Comparison of ENCODE assay signal across 22 cellular contexts in genomic region chr3:184738982-184739381, GRCh38. TPM values are rescaled to one million over a fixed set of nuclear protein-coding genes. Genes with fewer than 3 reads are reported as not detected.
DNase-seq lines count a peak whose midpoint lies in the region; ATAC-seq and TF ChIP-seq lines count a peak whose summit lies in the region.
"Had no signal": no experiment of that assay in that cellular context is flagged by ENCODE, and none has a peak within 500 bp of the region (broad histone marks: within the 10 kb centered on the region; RNA-seq: fewer than 3 reads in every experiment).

No MANE protein-coding gene starts in this region.

- no peak overlapping the region for H3K56ac ChIP-seq in IMR-90 (ENCODE audit: extremely low read depth, insufficient read depth, low read length)

- H2BK20ac ChIP-seq in IMR-90 (ENCODE audit: low read depth, low read length), result peak overlapping the region; percentile 17; the same call in 1 of the 2 replicates

- 60% methylated on average over 1 of the region's 4 CpGs; no CpG with 5 or more reads in 1 of the 2 experiments for WGBS in IMR-90 (ENCODE audit: extremely low coverage in 2 of 2, insufficient read length in 1 of 2), 2 experiments

- H4K20me1 ChIP-seq in IMR-90 (ENCODE audit: insufficient read depth, low read length), result no peaks in the 10 kb centered on the region

- H3K4ac ChIP-seq in IMR-90 (ENCODE audit: low read depth, low read length), result no peak overlapping the region

- H3K27me3 Mint-ChIP-seq in activated T-helper 17 cell treated with anti-CD3 and anti-CD28 coated beads, Interleukin-2, amount 50 U/mL, for 72 hours, result peaks cover 19% of the 10 kb centered on the region
- peaks cover 42% of the 10 kb centered on the region for H3K27me3 Mint-ChIP-seq in T-helper 17 cell

- TF ChIP-seq POLR2A in IMR-90 (IDR thresholded peaks at IDR 0.05; ENCODE audit: low read depth, low read length), result no peak

- peaks cover 6% of the 10 kb centered on the region; the same call in 1 of the 2 replicates for H3K9me1 ChIP-seq in IMR-90 (ENCODE audit: insufficient read depth, low read length)

- in situ Hi-C loops in IMR-90 (cut with MboI; ENCODE audit: low sequenced_read_pairs), result no loop called here

- TF ChIP-seq RAD21 in IMR-90 (IDR thresholded peaks at IDR 0.05; ENCODE audit: low read length), result no peak

- H3K14ac ChIP-seq in IMR-90 (replicated peaks; ENCODE audit: low read depth, low read length), result no peak overlapping the region

- POLR2A ChIA-PET in IMR-90 (lab: Charles Lee; ENCODE audit: unreplicated experiment), result no interaction called here

- no peaks in the 10 kb centered on the region for H3K36me3 Mint-ChIP-seq in activated T-helper 17 cell treated with anti-CD3 and anti-CD28 coated beads, Interleukin-2, amount 50 U/mL, for 72 hours (ENCODE audit: low read depth)
- H3K36me3 Mint-ChIP-seq in T-helper 17 cell (ENCODE audit: low read depth), result peaks cover 8% of the 10 kb centered on the region
- H3K36me3 Mint-ChIP-seq: CD8-positive, alpha-beta T cell had no signal

- H3K36me3 ChIP-seq in IMR-90 (ENCODE audit: control insufficient read depth, insufficient read depth, low read length), result no peaks in the 10 kb centered on the region
- H3K36me3 ChIP-seq: right lobe of liver, WERI-Rb-1 had no signal

- no peak overlapping the region for H3K4me3 Mint-ChIP-seq in activated T-helper 17 cell treated with anti-CD3 and anti-CD28 coated beads, Interleukin-2, amount 50 U/mL, for 72 hours
- H3K4me3 Mint-ChIP-seq in T-helper 17 cell, result no peak overlapping the region
- H3K4me3 Mint-ChIP-seq: B cell; CD8-positive, alpha-beta T cell had no signal

- no peaks in the 10 kb centered on the region for H3K9me3 Mint-ChIP-seq in activated T-helper 17 cell treated with anti-CD3 and anti-CD28 coated beads, Interleukin-2, amount 50 U/mL, for 72 hours
- H3K9me3 Mint-ChIP-seq: CD8-positive, alpha-beta T cell had no signal

- H3K79me1 ChIP-seq in IMR-90 (ENCODE audit: low read depth in 1 of 2, low read length in 2 of 2), result no peaks in the 10 kb centered on the region

- H3K27me3 ChIP-seq in IMR-90 (ENCODE audit: control insufficient read depth, insufficient read depth, low read length) (peaks cover 4% of the 10 kb centered on the region), foreskin keratinocyte (no peaks in the 10 kb centered on the region)
- H3K27me3 ChIP-seq: right lobe of liver had no signal

- H3K27ac ChIP-seq in IMR-90 (ENCODE audit: insufficient read depth, low read length) (no peak overlapping the region), foreskin keratinocyte (peak overlapping the region; percentile 99), skin epidermis (peak overlapping the region in 14 of 21 experiments; percentile 9 to 89 (median 58))
- H3K27ac ChIP-seq: right lobe of liver, WERI-Rb-1 had no signal

- H3K4me3 ChIP-seq in IMR-90 (ENCODE audit: insufficient read depth, low read depth, low read length), result no peak overlapping the region
- no peak overlapping the region for H3K4me3 ChIP-seq in skin epidermis
- H3K4me3 ChIP-seq: right lobe of liver had no signal

- TF ChIP-seq CTCF in IMR-90 (conservative IDR thresholded peaks at IDR 0.05; ENCODE audit: low read depth, low read length) (no peak), foreskin keratinocyte (conservative IDR thresholded peaks at IDR 0.05) (no peak)

- H4K8ac ChIP-seq in IMR-90 (ENCODE audit: low read depth in 2 of 2, low read length in 2 of 2), result no peak overlapping the region

- intact Hi-C loops in IMR-90 (cut with micrococcal nuclease), result no loop called here

- DNase-seq in IMR-90 (no peak), foreskin keratinocyte (no peak), HUDEP-2 (lab: John Stamatoyannopoulos, UW; ENCODE audit: unreplicated experiment in 76 of 76) (no peak), T-helper 17 cell (no peak), UCSD-AML1 (lab: John Stamatoyannopoulos, UW; ENCODE audit: unreplicated experiment) (no peak)
- DNase-seq: activated CD4-positive, alpha-beta T cell treated with anti-CD3 and anti-CD28 coated beads for 48 hours; activated CD8-positive, alpha-beta memory T cell treated with anti-CD3 and anti-CD28 coated beads for 24 hours; activated gamma-delta T cell treated with Interleukin-2 at 50 U/mL for 16 hours; CD8-positive, alpha-beta T cell; DMS 273 treated with DMSO at 0.1 percent for 48 hours; NCI-H2029; posterior cingulate gyrus; SK-N-SH; stimulated activated CD4-positive, alpha-beta T cell treated with anti-CD3 and anti-CD28 coated beads, Interleukin-15, amount 100 ng/mL, for 24 hours; stimulated activated naive CD4-positive, alpha-beta T cell treated with Interleukin-2 at 50 U/mL for 16 hours; T-helper 2 cell; WERI-Rb-1 had no signal

- H3K9me3 ChIP-seq in IMR-90 (ENCODE audit: control insufficient read depth, insufficient read depth, low read length) (no peaks in the 10 kb centered on the region), T-helper 17 cell (ENCODE audit: control insufficient read depth, low read length, poor library complexity, severe bottlenecking) (no peaks in the 10 kb centered on the region)
- H3K9me3 ChIP-seq: right lobe of liver, SK-N-SH had no signal

- no peak overlapping the region for H2BK5ac ChIP-seq in IMR-90 (ENCODE audit: low read depth, low read length, poor library complexity, severe bottlenecking)

- ATAC-seq in IMR-90 (ENCODE audit: low read depth) (no peak), foreskin keratinocyte (no peak), GM21529 (IDR thresholded peaks at IDR 0.05; ENCODE audit: unreplicated experiment) (no peak), T-helper 17 cell (no peak)
- ATAC-seq in activated T-helper 17 cell treated with anti-CD3 and anti-CD28 coated beads, Interleukin-2, amount 50 U/mL, for 72 hours (replicated peaks), result no peak
- ATAC-seq: CD8-positive, alpha-beta T cell had no signal

- H2AK5ac ChIP-seq in IMR-90 (ENCODE audit: low read depth, low read length), result no peak overlapping the region

- peaks cover 8% of the 10 kb centered on the region for H3K4me1 ChIP-seq in IMR-90 (ENCODE audit: control insufficient read depth, insufficient read depth, low read length)
- peaks cover 19% of the 10 kb centered on the region for H3K4me1 ChIP-seq in foreskin keratinocyte
- H3K4me1 ChIP-seq: right lobe of liver had no signal

- no peak overlapping the region for H2BK120ac ChIP-seq in IMR-90 (ENCODE audit: low read depth, low read length)

- no peak overlapping the region for H3K4me2 ChIP-seq in IMR-90 (ENCODE audit: low read depth, low read length)

- H2BK15ac ChIP-seq in IMR-90 (ENCODE audit: low read depth, low read length), result no peak overlapping the region

- H4K5ac ChIP-seq in IMR-90 (ENCODE audit: low read depth, low read length), result no peak overlapping the region

- dilution Hi-C loops in IMR-90 (cut with HindIII; ENCODE audit: low sequenced_read_pairs, unreplicated experiment), result no loop called here

- no peak overlapping the region for H2AFZ ChIP-seq in IMR-90 (replicated peaks; ENCODE audit: low read length, poor library complexity)

- no peak overlapping the region for H3K18ac ChIP-seq in IMR-90 (ENCODE audit: low read depth, low read length)

- H3K23ac ChIP-seq in IMR-90 (ENCODE audit: low read depth, low read length), result no peak overlapping the region

- H2AK9ac ChIP-seq in IMR-90 (replicated peaks; ENCODE audit: low read depth, low read length, poor library complexity), result no peak overlapping the region

- CTCF ChIA-PET in IMR-90 (lab: Yijun Ruan, JAX), result interaction anchor here (1.3 kb wide), 1 partner anchor 178 kb away, joined by 3 read pairs; the partner anchor contains the start of gene EPHB3

- H4K91ac ChIP-seq in IMR-90 (ENCODE audit: insufficient read depth, low read depth, low read length), result no peak overlapping the region

- no peak overlapping the region for H3K9ac ChIP-seq in IMR-90 (ENCODE audit: low read depth, low read length)
- H3K9ac ChIP-seq: SK-N-SH had no signal

- no TSS peak for BruUV-seq in IMR-90 (replicated peaks; lab: Mats Ljungman, UMichigan)

- peak overlapping the region; percentile 28 for H3K27ac Mint-ChIP-seq in activated T-helper 17 cell treated with anti-CD3 and anti-CD28 coated beads, Interleukin-2, amount 50 U/mL, for 72 hours
- no peak overlapping the region for H3K27ac Mint-ChIP-seq in T-helper 17 cell
- H3K27ac Mint-ChIP-seq: B cell; CD8-positive, alpha-beta T cell had no signal

- H3K4me1 Mint-ChIP-seq in activated T-helper 17 cell treated with anti-CD3 and anti-CD28 coated beads, Interleukin-2, amount 50 U/mL, for 72 hours, result no peaks in the 10 kb centered on the region
- peaks cover 2% of the 10 kb centered on the region for H3K4me1 Mint-ChIP-seq in T-helper 17 cell
- H3K4me1 Mint-ChIP-seq: B cell had no signal

TF ChIP-seq in IMR-90, 13 proteins besides CTCF, POLR2A, EP300 and RAD21:
- no peak for TF ChIP-seq RCOR1 (IDR thresholded peaks at IDR 0.05; ENCODE audit: insufficient replicate concordance, low read length)
- TF ChIP-seq FOS (IDR thresholded peaks at IDR 0.05; ENCODE audit: low read depth, low read length), result no peak
- no peak for TF ChIP-seq ELK1 (IDR thresholded peaks at IDR 0.05; ENCODE audit: borderline replicate concordance, low read depth, low read length)
- TF ChIP-seq MXI1 (IDR thresholded peaks at IDR 0.05; ENCODE audit: borderline replicate concordance, low read depth, low read length), result no peak
- TF ChIP-seq CEBPB (IDR thresholded peaks at IDR 0.05; ENCODE audit: low read depth, low read length), result no peak
- TF ChIP-seq BHLHE40 (IDR thresholded peaks at IDR 0.05; ENCODE audit: low read depth, low read length), result no peak
TF ChIP-seq in IMR-90: peak in this region for 0.

RNA-seq across cellular contexts. Expression of gene MAGEF1, which starts 27.1 kb away (rescaled TPM):
- total RNA-seq in IMR-90 (2012; rRNA removed) (10.6 and 16.4 TPM in 2 replicates), foreskin keratinocyte (18.4 and 19.1 TPM in 2 replicates), T-helper 17 cell (1 to 10 TPM; 4.5 to 6.4 TPM)
- polyA plus RNA-seq in IMR-90 (2012; rRNA removed) (18.3 and 19.4 TPM in 2 replicates), foreskin keratinocyte (17.0 and 19.1 TPM in 2 replicates)
- polyA plus RNA-seq in IMR-90 (2012; cell fraction: cytosol; rRNA removed), result 19.1 and 19.8 TPM in 2 replicates
- 6.1 and 8.7 TPM in 2 replicates for polyA plus RNA-seq in IMR-90 (2012; cell fraction: nucleus; rRNA removed; ENCODE audit: low replicate concordance)
- 1 to 10 TPM; 7.4 to 8.1 TPM for total RNA-seq in activated T-helper 17 cell treated with anti-CD3 and anti-CD28 coated beads, Interleukin-2, amount 50 U/mL, for 72 hours
